In the genomic region with DNA sequence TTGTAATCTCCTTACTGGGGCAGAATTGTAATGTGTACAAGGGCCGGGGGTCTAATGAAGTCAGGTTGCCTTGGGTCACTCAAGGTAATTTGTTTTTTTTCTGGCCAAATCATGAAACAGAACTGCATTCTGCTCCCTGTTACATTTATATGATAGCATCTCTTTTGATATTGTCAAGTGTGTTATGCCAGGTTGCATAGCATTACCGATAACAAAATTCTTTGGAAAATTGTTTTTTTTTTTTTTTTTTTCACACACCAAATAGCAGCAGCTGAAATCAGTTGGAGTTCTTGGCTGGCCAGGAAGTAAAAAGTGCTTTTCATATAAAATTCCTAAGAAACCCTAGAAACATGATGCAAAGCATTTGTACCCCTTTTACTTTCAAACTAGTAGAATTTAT, we compare ENCODE assay signal across 19 cellular contexts.
DNase-seq lines count a peak whose midpoint lies in the region; TF ChIP-seq lines count a peak whose summit lies in the region.
"Had no signal": no experiment of that assay in that cellular context is flagged by ENCODE, and none has a peak within 500 bp of the region (broad histone marks: within the 10 kb centered on the region; RNA-seq: fewer than 3 reads in every experiment).

No MANE protein-coding gene starts in this region.

- peak overlapping the region; percentile 9 for H3K27ac Mint-ChIP-seq in endothelial cell (ENCODE audit: unreplicated experiment)
- no peak overlapping the region for H3K27ac Mint-ChIP-seq in activated CD4-positive, alpha-beta T cell treated with anti-CD3 and anti-CD28 coated beads, Interleukin-2, amount 10 ng/mL, durations not matched to agents 24 days and 14 days
- H3K27ac Mint-ChIP-seq: activated T-cell treated with anti-CD3 and anti-CD28 coated beads, Interleukin-2, amount 50 U/mL, for 24 hours had no signal

- H3K4me1 ChIP-seq in adipocyte (ENCODE audit: control insufficient read depth, insufficient read depth, low read length) (peaks cover 29% of the 10 kb centered on the region), mesenchymal stem cell (ENCODE audit: control insufficient read depth, insufficient read depth, low read depth, low read length) (no peaks in the 10 kb centered on the region), tibial artery (peaks cover 0 to 34% (median 18%) of the 10 kb centered on the region in 4 donors)
- H3K4me1 ChIP-seq: BE2C had no signal

- no peaks in the 10 kb centered on the region for H3K36me3 Mint-ChIP-seq in endothelial cell (ENCODE audit: low read depth, unreplicated experiment)
- H3K36me3 Mint-ChIP-seq in activated CD4-positive, alpha-beta T cell treated with anti-CD3 and anti-CD28 coated beads, Interleukin-2, amount 10 ng/mL, durations not matched to agents 24 days and 14 days (ENCODE audit: low read depth): no peaks in the 10 kb centered on the region
- H3K36me3 Mint-ChIP-seq: naive thymus-derived CD8-positive, alpha-beta T cell had no signal

- H3K9me3 ChIP-seq in adipocyte (ENCODE audit: control insufficient read depth, low read length) (no peaks in the 10 kb centered on the region), mesenchymal stem cell (ENCODE audit: control insufficient read depth, low read length) (no peaks in the 10 kb centered on the region), tibial artery (no peaks in the 10 kb centered on the region)
- H3K9me3 ChIP-seq: BE2C had no signal

- H3K4me2 ChIP-seq in mesenchymal stem cell (ENCODE audit: low read length, poor library complexity, severe bottlenecking): no peak overlapping the region

- 60% methylated on average over 1 of the region's 2 CpGs for WGBS in mesenchymal stem cell

- peak overlapping the region; percentile 72 for H3K9ac ChIP-seq in adipocyte (ENCODE audit: low read length)
- H3K9ac ChIP-seq in mesenchymal stem cell (ENCODE audit: low read length): peak overlapping the region; percentile 80

- no peak overlapping the region for H2AK5ac ChIP-seq in mesenchymal stem cell (ENCODE audit: low read length, severe bottlenecking)

- no peak overlapping the region for H4K91ac ChIP-seq in mesenchymal stem cell (ENCODE audit: low read length)

- H3K23ac ChIP-seq in mesenchymal stem cell (ENCODE audit: low read length in 2 of 2): no peak overlapping the region

- H4K8ac ChIP-seq in mesenchymal stem cell (ENCODE audit: low read length): no peak overlapping the region

- H3K4me1 Mint-ChIP-seq in endothelial cell (ENCODE audit: unreplicated experiment): peaks cover 32% of the 10 kb centered on the region
- no peaks in the 10 kb centered on the region for H3K4me1 Mint-ChIP-seq in activated CD4-positive, alpha-beta T cell treated with anti-CD3 and anti-CD28 coated beads, Interleukin-2, amount 10 ng/mL, durations not matched to agents 24 days and 14 days

- H3K18ac ChIP-seq in mesenchymal stem cell (ENCODE audit: low read depth in 1 of 2, low read length in 2 of 2): no peak overlapping the region

- TF ChIP-seq CTCF in endothelial cell (IDR thresholded peaks at IDR 0.05; ENCODE audit: unreplicated experiment) (no peak), tibial artery (IDR thresholded peaks at IDR 0.05) (no peak)

- H3K27me3 ChIP-seq in adipocyte (replicated peaks; ENCODE audit: control insufficient read depth, insufficient read depth, low read length) (no peaks in the 10 kb centered on the region), mesenchymal stem cell (ENCODE audit: control insufficient read depth in 1 of 2, insufficient read depth in 1 of 2, low read length in 2 of 2) (no peaks in the 10 kb centered on the region), tibial artery (no peaks in the 10 kb centered on the region)
- H3K27me3 ChIP-seq: BE2C had no signal

- H3K36me3 ChIP-seq in adipocyte (ENCODE audit: control insufficient read depth, insufficient read depth, low read length, severe bottlenecking) (no peaks in the 10 kb centered on the region), mesenchymal stem cell (ENCODE audit: control insufficient read depth in 1 of 2, insufficient read depth in 2 of 2, low read depth in 1 of 2, low read length in 2 of 2) (no peaks in the 10 kb centered on the region), tibial artery (no peaks in the 10 kb centered on the region)
- H3K36me3 ChIP-seq: BE2C had no signal

- peak overlapping the region; percentile 1 for H3K4me3 ChIP-seq in adipocyte (ENCODE audit: low read length)
- peak overlapping the region in 1 of 2 experiments; percentile 40 for H3K4me3 ChIP-seq in mesenchymal stem cell (ENCODE audit: insufficient read depth in 1 of 2, low read depth in 1 of 2, low read length in 2 of 2)
- no peak overlapping the region for H3K4me3 ChIP-seq in tibial artery
- H3K4me3 ChIP-seq: GM12878, K562 had no signal

- no peaks in the 10 kb centered on the region for H3K79me1 ChIP-seq in mesenchymal stem cell (replicated peaks; ENCODE audit: low read length, poor library complexity, severe bottlenecking)

- H2BK120ac ChIP-seq in mesenchymal stem cell (ENCODE audit: low read depth, low read length): no peak overlapping the region

- H3K4ac ChIP-seq in mesenchymal stem cell (ENCODE audit: low read depth in 1 of 2, low read length in 2 of 2): no peak overlapping the region

- H2BK5ac ChIP-seq in mesenchymal stem cell (ENCODE audit: low read depth, low read length, poor library complexity, severe bottlenecking): no peak overlapping the region

- peaks cover 4% of the 10 kb centered on the region for H3K27me3 Mint-ChIP-seq in endothelial cell (ENCODE audit: unreplicated experiment)
- H3K27me3 Mint-ChIP-seq in activated CD4-positive, alpha-beta T cell treated with anti-CD3 and anti-CD28 coated beads, Interleukin-2, amount 10 ng/mL, durations not matched to agents 24 days and 14 days: no peaks in the 10 kb centered on the region

- H2BK12ac ChIP-seq in mesenchymal stem cell (ENCODE audit: low read length in 2 of 2): no peak overlapping the region

- H2BK15ac ChIP-seq in mesenchymal stem cell (ENCODE audit: low read depth, poor library complexity, severe bottlenecking): no peak overlapping the region

- H3K9me3 Mint-ChIP-seq in endothelial cell (ENCODE audit: unreplicated experiment): no peaks in the 10 kb centered on the region
- peaks cover 4% of the 10 kb centered on the region for H3K9me3 Mint-ChIP-seq in activated CD4-positive, alpha-beta T cell treated with anti-CD3 and anti-CD28 coated beads, Interleukin-2, amount 10 ng/mL, durations not matched to agents 24 days and 14 days
- H3K9me3 Mint-ChIP-seq: activated T-cell treated with anti-CD3 and anti-CD28 coated beads, Interleukin-2, amount 50 U/mL, for 24 hours had no signal

- no peak overlapping the region for H3K4me3 Mint-ChIP-seq in endothelial cell (ENCODE audit: unreplicated experiment)
- H3K4me3 Mint-ChIP-seq in activated CD4-positive, alpha-beta T cell treated with anti-CD3 and anti-CD28 coated beads, Interleukin-2, amount 10 ng/mL, durations not matched to agents 24 days and 14 days: no peak overlapping the region
- H3K4me3 Mint-ChIP-seq: activated T-cell treated with anti-CD3 and anti-CD28 coated beads, Interleukin-2, amount 50 U/mL, for 24 hours; naive thymus-derived CD8-positive, alpha-beta T cell had no signal

- intact Hi-C loops in tibial artery (cut with DNase I; ENCODE audit: low total_unique reads): no loop called here
- intact Hi-C loops in activated CD4-positive, alpha-beta T cell treated with anti-CD3 and anti-CD28 coated beads, Interleukin-2, amount 10 ng/mL, durations not matched to agents 24 days and 14 days (cut with micrococcal nuclease): no loop called here

- DNase-seq in adipocyte (ENCODE audit: low read depth) (no peak), endothelial cell (ENCODE audit: low spot score) (no peak), mesenchymal stem cell (no peak), tibial artery (no peak), COLO668 (lab: John Stamatoyannopoulos, UW; ENCODE audit: unreplicated experiment) (no peak)
- DNase-seq in activated CD4-positive, alpha-beta T cell treated with anti-CD3 and anti-CD28 coated beads, Interleukin-2, amount 50 U/mL, for 4 hours: no peak
- DNase-seq in activated CD4-positive, alpha-beta T cell treated with anti-CD3 and anti-CD28 coated beads, Interleukin-2, amount 10 ng/mL, durations not matched to agents 24 days and 14 days: no peak
- DNase-seq: activated T-cell treated with anti-CD3 and anti-CD28 coated beads, Interleukin-2, amount 50 U/mL, for 24 hours; BE2C; central memory CD4-positive, alpha-beta T cell; kidney glomerular epithelial cell; naive thymus-derived CD8-positive, alpha-beta T cell; NCI-H1436; NCI-H2171 treated with DMSO at 0.1 percent for 48 hours; NCI-H526; substantia nigra; SW 1271 had no signal

- H3K14ac ChIP-seq in mesenchymal stem cell (ENCODE audit: low read length in 2 of 2): no peak overlapping the region

- no peak overlapping the region for H2AFZ ChIP-seq in mesenchymal stem cell (ENCODE audit: low read depth, low read length)

- H3K27ac ChIP-seq in mesenchymal stem cell (ENCODE audit: low read length, poor library complexity, severe bottlenecking) (no peak overlapping the region), tibial artery (peak overlapping the region; percentile 72 to 78)
